10 cellular contexts compared by ENCODE assay signal in genomic region chr14:24240110-24240918, GRCh38. TPM values are rescaled to one million over a fixed set of nuclear protein-coding genes. Genes with fewer than 3 reads are reported as not detected.
DNase-seq lines count a peak whose midpoint lies in the region; ATAC-seq, FAIRE-seq and TF ChIP-seq lines count a peak whose summit lies in the region.
"Had no signal": no experiment of that assay in that cellular context is flagged by ENCODE, and none has a peak within 500 bp of the region (broad histone marks: within the 10 kb centered on the region; RNA-seq: fewer than 3 reads in every experiment).

No MANE protein-coding gene starts in this region.

- intact Hi-C loops in sigmoid colon (cut with DNase I): loop anchor here (5.0 kb wide), 1 partner anchor 202 kb away; the partner anchor contains the start of gene SDR39U1

- H3K4me3 Mint-ChIP-seq in T-helper 17 cell: peak overlapping the region; percentile 57

- TF ChIP-seq POLR2A in GM18951 (IDR thresholded peaks at IDR 0.05; ENCODE audit: extremely low read depth, insufficient read depth, insufficient read length) (peak; percentile 11), sigmoid colon (IDR thresholded peaks at IDR 0.05) (no peak), GM12892 (IDR thresholded peaks at IDR 0.05; ENCODE audit: low read depth, low read length) (no peak; the same call in 1 of the 2 replicates), GM18505 (IDR thresholded peaks at IDR 0.05; ENCODE audit: borderline replicate concordance, extremely low read depth, insufficient read depth, insufficient read length) (no peak)

- TF ChIP-seq EP300 in sigmoid colon (IDR thresholded peaks at IDR 0.05): no peak

- TF ChIP-seq CTCF in sigmoid colon (IDR thresholded peaks at IDR 0.05): no peak

- no peaks in the 10 kb centered on the region for H3K27me3 ChIP-seq in esophagus (ENCODE audit: control insufficient read depth in 1 of 2, insufficient read depth in 2 of 2, low read length in 2 of 2)
- no peaks in the 10 kb centered on the region for H3K27me3 ChIP-seq in sigmoid colon

- H3K9me3 ChIP-seq in T-helper 17 cell (ENCODE audit: control insufficient read depth, low read length, poor library complexity, severe bottlenecking) (no peaks in the 10 kb centered on the region), esophagus (ENCODE audit: control insufficient read depth in 2 of 2, insufficient read depth in 1 of 2, low read depth in 1 of 2, low read length in 1 of 2) (no peaks in the 10 kb centered on the region), sigmoid colon (no peaks in the 10 kb centered on the region)

- 86 to 92% methylated on average over 9 of the region's 9 CpGs for WGBS in esophagus, 2 donors
- 96% methylated on average over 9 of the region's 9 CpGs for WGBS in sigmoid colon, 2 donors

- ATAC-seq in T-helper 17 cell: no peak
- ATAC-seq in GM18505 (IDR thresholded peaks at IDR 0.05; ENCODE audit: unreplicated experiment): no peak

- peaks cover 54% of the 10 kb centered on the region for H3K4me1 Mint-ChIP-seq in T-helper 17 cell

- peak overlapping the region; percentile 99 for H3K27ac Mint-ChIP-seq in T-helper 17 cell

- in situ Hi-C loops in GM18951 (cut with MboI; ENCODE audit: low sequenced_read_pairs, unreplicated experiment): loop anchor here (5.0 kb wide), 1 partner anchor 57 kb away; the partner anchor contains the start of genes DHRS1 and NOP9

- peak overlapping the region; percentile 20 to 76 for H3K27ac ChIP-seq in esophagus (ENCODE audit: low read depth in 2 of 2, low read length in 1 of 2)
- peak overlapping the region in 3 of 4 donors; percentile 95 to 98 (median 97) for H3K27ac ChIP-seq in sigmoid colon

- peaks cover 16% of the 10 kb centered on the region for H3K36me3 Mint-ChIP-seq in T-helper 17 cell (ENCODE audit: low read depth)

- no peak overlapping the region for H3K4me3 ChIP-seq in esophagus (ENCODE audit: low read depth in 1 of 2, low read length in 2 of 2)
- H3K4me3 ChIP-seq in sigmoid colon: no peak overlapping the region

- no peaks in the 10 kb centered on the region for H3K27me3 Mint-ChIP-seq in T-helper 17 cell

- peaks cover 2 to 13% of the 10 kb centered on the region in 2 donors for H3K4me1 ChIP-seq in esophagus (ENCODE audit: control insufficient read depth in 2 of 2, insufficient read depth in 2 of 2, low read length in 1 of 2)
- H3K4me1 ChIP-seq in sigmoid colon: peaks cover 0 to 43% (median 36%) of the 10 kb centered on the region in 4 donors

- DNase-seq in T-helper 17 cell: no peak
- DNase-seq in sigmoid colon: no peak
- DNase-seq in stimulated activated CD4-positive, alpha-beta T cell treated with anti-CD3 and anti-CD28 coated beads, Interleukin-4, amount 100 ng/mL, for 24 hours: no peak
- DNase-seq in GM12892 (ENCODE audit: insufficient read length): no peak
- DNase-seq in NOMO-1 treated with DMSO at 0.1 percent for 48 hours (lab: John Stamatoyannopoulos, UW; ENCODE audit: unreplicated experiment): no peak
- DNase-seq: NCI-H146, SIG-M5 had no signal

- H3K36me3 ChIP-seq in esophagus (ENCODE audit: control insufficient read depth in 2 of 2, insufficient read depth in 2 of 2, low read length in 1 of 2): peaks cover 25 to 40% of the 10 kb centered on the region in 2 donors
- H3K36me3 ChIP-seq in sigmoid colon: peaks cover 30 to 60% (median 45%) of the 10 kb centered on the region in 4 donors

- no peak for FAIRE-seq in GM12892 (lab: Jason Lieb, UNC)

RNA-seq across cellular contexts. Expression of gene TINF2, which starts 2.1 kb away (rescaled TPM):
- 100 to 1,000 TPM; 106 to 107 TPM for total RNA-seq in T-helper 17 cell
- polyA plus RNA-seq in esophagus: 10 to 100 TPM; 49.2 to 49.8 TPM
- total RNA-seq in sigmoid colon: 10 to 100 TPM; 36.6 to 55.3 (median 50.1) TPM
- 10 to 100 TPM; 41.4 to 54.1 (median 43.5) TPM for polyA plus RNA-seq in sigmoid colon
- 38.1 TPM for polyA plus RNA-seq in GM12892 (2012; ENCODE audit: missing spikeins)

RNA-seq across cellular contexts. Expression of gene GMPR2, which starts 7.6 kb away (rescaled TPM):
- total RNA-seq in T-helper 17 cell (10 to 100 TPM; 37.0 to 44.0 TPM), sigmoid colon (10 to 100 TPM; 44.3 to 63.9 (median 48.3) TPM)
- polyA plus RNA-seq in esophagus (10 to 100 TPM; 24.5 to 35.0 TPM), sigmoid colon (10 to 100 TPM; 56.5 to 97.1 (median 58.9) TPM)
- polyA plus RNA-seq in GM12892 (2012; ENCODE audit: missing spikeins): 60.0 TPM

RNA-seq across cellular contexts. Expression of gene NEDD8, which starts 8.1 kb away (rescaled TPM):
- total RNA-seq in T-helper 17 cell (10 to 100 TPM; 90.0 to 99.5 TPM), sigmoid colon (100 to 1,000 TPM; 104 to 217 (median 189) TPM)
- polyA plus RNA-seq in esophagus (100 to 1,000 TPM; 116 to 220 TPM), sigmoid colon (100 to 1,000 TPM; 204 to 243 (median 221) TPM)
- polyA plus RNA-seq in GM12892 (2012; ENCODE audit: missing spikeins): 297 TPM

RNA-seq across cellular contexts. Expression of gene TGM1, which starts 22.7 kb away (rescaled TPM):
- total RNA-seq in T-helper 17 cell (1 to 10 TPM; 3.4 to 4.3 TPM), sigmoid colon (1 to 10 TPM in 2 of 4 donors, under 1 TPM in 1, not detected in 1; 0.33 to 1.1 (median 1.1) TPM)
- polyA plus RNA-seq in esophagus (100 to 1,000 TPM; 609 to 890 TPM), sigmoid colon (1 to 10 TPM in 1 of 3 donors, under 1 TPM in 2; 0.60 to 2.7 (median 0.69) TPM)
- polyA plus RNA-seq in GM12892 (2012; ENCODE audit: missing spikeins): 1.4 TPM

RNA-seq across cellular contexts. Expression of gene MDP1, which starts 24.4 kb away (rescaled TPM):
- 1 to 10 TPM; 4.0 to 5.9 TPM for total RNA-seq in T-helper 17 cell
- polyA plus RNA-seq in esophagus: 10 to 100 TPM; 12.1 to 12.8 TPM
- total RNA-seq in sigmoid colon: 10 to 100 TPM; 22.4 to 31.7 (median 26.5) TPM
- 10 to 100 TPM; 15.1 to 34.2 (median 28.8) TPM for polyA plus RNA-seq in sigmoid colon
- 16.0 TPM for polyA plus RNA-seq in GM12892 (2012; ENCODE audit: missing spikeins)
